Comparison of ENCODE assay signal across 16 cellular contexts in genomic region chr10:112052176-112052575, GRCh38.
DNase-seq lines count a peak whose midpoint lies in the region; ATAC-seq and TF ChIP-seq lines count a peak whose summit lies in the region.
"Had no signal": no experiment of that assay in that cellular context is flagged by ENCODE, and none has a peak within 500 bp of the region (broad histone marks: within the 10 kb centered on the region; RNA-seq: fewer than 3 reads in every experiment).

No MANE protein-coding gene starts in this region.

- H3K4me1 ChIP-seq in H9 (ENCODE audit: insufficient read depth, low read length): no peaks in the 10 kb centered on the region
- no peaks in the 10 kb centered on the region for H3K4me1 ChIP-seq in PC-3 (ENCODE audit: insufficient read depth, low read length)
- no peaks in the 10 kb centered on the region for H3K4me1 ChIP-seq in mesendoderm (ENCODE audit: control insufficient read depth, low read depth, low read length)
- H3K4me1 ChIP-seq in upper lobe of left lung: no peaks in the 10 kb centered on the region
- H3K4me1 ChIP-seq: Caco-2 had no signal

- no peaks in the 10 kb centered on the region for H3K9me2 ChIP-seq in PC-3 (replicated peaks; ENCODE audit: low read length)

- no peaks in the 10 kb centered on the region for H3F3A ChIP-seq in PC-3 (ENCODE audit: low read length, unreplicated experiment)

- H3K36me3 Mint-ChIP-seq in H9 (ENCODE audit: insufficient read depth in 1 of 3, low read depth in 3 of 3) (no peaks in the 10 kb centered on the region), glutamatergic neuron (ENCODE audit: unreplicated experiment) (no peaks in the 10 kb centered on the region)
- no peaks in the 10 kb centered on the region for H3K36me3 Mint-ChIP-seq in T-helper 2 cell treated with Interferon-gamma antibody and Interleukin-4, amounts not matched to agents 5 μg/mL and 100 μg/mL, for 36 hours (ENCODE audit: low read depth)
- H3K36me3 Mint-ChIP-seq: CD14-positive monocyte; CD8-positive, alpha-beta memory T cell had no signal

- no peak overlapping the region for H3K4me2 ChIP-seq in H9 (ENCODE audit: insufficient read depth, insufficient read length, low read length)
- no peak overlapping the region for H3K4me2 ChIP-seq in PC-3 (ENCODE audit: low read length)
- no peak overlapping the region for H3K4me2 ChIP-seq in mesendoderm (ENCODE audit: low read length)

- no peak overlapping the region for H3K4ac ChIP-seq in H9 (ENCODE audit: low read depth, low read length)
- H3K4ac ChIP-seq in mesendoderm (ENCODE audit: low read depth, low read length): no peak overlapping the region

- TF ChIP-seq EP300 in upper lobe of left lung (IDR thresholded peaks at IDR 0.05): no peak

- no peaks in the 10 kb centered on the region for H3K23me2 ChIP-seq in H9 (ENCODE audit: insufficient read length, low read depth, low read length, poor library complexity, severe bottlenecking)

- no peak overlapping the region for H2AFZ ChIP-seq in H9 (ENCODE audit: low read length)
- no peak overlapping the region for H2AFZ ChIP-seq in PC-3 (ENCODE audit: low read length)

- H3T11ph ChIP-seq in H9 (ENCODE audit: low read length): no peak overlapping the region

- no peaks in the 10 kb centered on the region; a peak in 1 of 4 replicates for H3K4me1 Mint-ChIP-seq in H9
- H3K4me1 Mint-ChIP-seq in glutamatergic neuron (ENCODE audit: low read depth, unreplicated experiment): no peaks in the 10 kb centered on the region
- H3K4me1 Mint-ChIP-seq in T-helper 2 cell treated with Interferon-gamma antibody and Interleukin-4, amounts not matched to agents 5 μg/mL and 100 μg/mL, for 36 hours (ENCODE audit: low read depth): no peaks in the 10 kb centered on the region
- H3K4me1 Mint-ChIP-seq: B cell; CD14-positive monocyte; CD8-positive, alpha-beta memory T cell had no signal

- H3K27me3 Mint-ChIP-seq in H9 (ENCODE audit: low read depth): 0 out of 2 replicates have a peak, but pooled peaks cover 2% of the 10 kb centered on the region
- H3K27me3 Mint-ChIP-seq in glutamatergic neuron (ENCODE audit: unreplicated experiment): peaks cover 2% of the 10 kb centered on the region
- no peaks in the 10 kb centered on the region for H3K27me3 Mint-ChIP-seq in T-helper 2 cell treated with Interferon-gamma antibody and Interleukin-4, amounts not matched to agents 5 μg/mL and 100 μg/mL, for 36 hours (ENCODE audit: low read depth)
- H3K27me3 Mint-ChIP-seq: B cell had no signal

- intact Hi-C loops in PC-3 (cut with micrococcal nuclease): no loop called here
- intact Hi-C loops in left ventricle myocardium superior (cut with micrococcal nuclease): no loop called here

- WGBS in H9 (ENCODE audit: extremely low coverage, insufficient read length, low lambda C conversion rate): no CpG with 5 or more reads among the region's 4 CpGs
- no CpG with 5 or more reads among the region's 4 CpGs for WGBS in mesendoderm (ENCODE audit: extremely low coverage, insufficient coverage, low lambda C conversion rate)
- WGBS in upper lobe of left lung, 2 donors: 83 to 86% methylated on average over 4 of the region's 4 CpGs

- H2BK120ac ChIP-seq in H9 (ENCODE audit: low read depth, low read length, poor library complexity, severe bottlenecking) (no peak overlapping the region), mesendoderm (ENCODE audit: low read depth, low read length) (no peak overlapping the region)

- H4K5ac ChIP-seq in H9 (ENCODE audit: insufficient read length, low read depth, low read length) (no peak overlapping the region), mesendoderm (ENCODE audit: low read length) (no peak overlapping the region)

- ATAC-seq in PC-3 (no peak), left ventricle myocardium superior (no peak), upper lobe of left lung (ENCODE audit: low FRiP score in 2 of 2) (no peak)
- ATAC-seq: HCT116 had no signal

- H3K9me3 Mint-ChIP-seq in H9 (no peaks in the 10 kb centered on the region; a peak in 1 of 5 replicates), glutamatergic neuron (ENCODE audit: unreplicated experiment) (no peaks in the 10 kb centered on the region)
- no peaks in the 10 kb centered on the region for H3K9me3 Mint-ChIP-seq in T-helper 2 cell treated with Interferon-gamma antibody and Interleukin-4, amounts not matched to agents 5 μg/mL and 100 μg/mL, for 36 hours
- H3K9me3 Mint-ChIP-seq: CD8-positive, alpha-beta memory T cell had no signal

- H2AK5ac ChIP-seq in H9 (ENCODE audit: insufficient read length, low read length): no peak overlapping the region
- no peak overlapping the region for H2AK5ac ChIP-seq in mesendoderm (ENCODE audit: low read length)

- H3K18ac ChIP-seq in H9 (ENCODE audit: insufficient read length, low read depth, low read length) (no peak overlapping the region), mesendoderm (ENCODE audit: low read length) (no peak overlapping the region)

- H3K27me3 ChIP-seq in H9 (ENCODE audit: insufficient read depth, low read length) (no peaks in the 10 kb centered on the region), PC-3 (ENCODE audit: low read length) (peaks cover 13% of the 10 kb centered on the region; the same call in 1 of the 2 replicates), mesendoderm (ENCODE audit: insufficient read depth, low read length, poor library complexity) (no peaks in the 10 kb centered on the region), upper lobe of left lung (no peaks in the 10 kb centered on the region)

- no peak overlapping the region for H2BK20ac ChIP-seq in H9 (ENCODE audit: low read depth, low read length, poor library complexity, severe bottlenecking)

- no peak overlapping the region for H3K23ac ChIP-seq in H9 (ENCODE audit: insufficient read length, low read depth, low read length)
- H3K23ac ChIP-seq in mesendoderm (ENCODE audit: low read length): no peak overlapping the region

- no TSS peak for BruUV-seq in PC-3 (replicated peaks; lab: Mats Ljungman, UMichigan)

- H4K91ac ChIP-seq in H9 (ENCODE audit: insufficient read length, low read depth, low read length): no peak overlapping the region

- peak; percentile 50 for DNase-seq in H9
- peak; percentile 35 for DNase-seq in PC-3
- peak; percentile 19 for DNase-seq in glutamatergic neuron
- peak; percentile 75 for DNase-seq in mesendoderm
- no peak for DNase-seq in left ventricle myocardium superior
- DNase-seq in T-helper 2 cell treated with Interferon-gamma antibody and Interleukin-4, amounts not matched to agents 5 μg/mL and 100 μg/mL, for 36 hours (ENCODE audit: low spot score): no peak
- DNase-seq in NCI-H524 treated with DMSO at 0.1 percent for 48 hours (lab: John Stamatoyannopoulos, UW): no peak
- DNase-seq in upper lobe of left lung: no peak
- DNase-seq: Caco-2; CD8-positive, alpha-beta memory T cell; DND-41; GF-D8 had no signal

- H3K4me3 ChIP-seq in PC-3 (ENCODE audit: low read length) (no peak overlapping the region), mesendoderm (ENCODE audit: low read length) (no peak overlapping the region), upper lobe of left lung (no peak overlapping the region)

- H3K9ac ChIP-seq in H9 (ENCODE audit: extremely low read depth, insufficient read length, low read length): no peak overlapping the region
- H3K9ac ChIP-seq in PC-3 (ENCODE audit: low read length): no peak overlapping the region
- no peak overlapping the region for H3K9ac ChIP-seq in mesendoderm (ENCODE audit: low read length)

- TF ChIP-seq CTCF in H9 (conservative IDR thresholded peaks at IDR 0.05): no peak
- TF ChIP-seq CTCF in PC-3 (conservative IDR thresholded peaks at IDR 0.05; ENCODE audit: low read depth, low read length): no peak
- TF ChIP-seq CTCF in glutamatergic neuron (IDR thresholded peaks at IDR 0.05; ENCODE audit: partially characterized antibody, unreplicated experiment): no peak
- TF ChIP-seq CTCF in upper lobe of left lung (IDR thresholded peaks at IDR 0.05): no peak

- H2BK12ac ChIP-seq in H9 (ENCODE audit: insufficient read length, low read depth, low read length): no peak overlapping the region

- H2BK15ac ChIP-seq in H9 (ENCODE audit: low read depth, low read length) (no peak overlapping the region), mesendoderm (replicated peaks; ENCODE audit: low read depth) (no peak overlapping the region)

- H3K9me3 ChIP-seq in H9 (ENCODE audit: control insufficient read depth, low read depth, low read length) (no peaks in the 10 kb centered on the region), PC-3 (ENCODE audit: low read length) (no peaks in the 10 kb centered on the region), upper lobe of left lung (no peaks in the 10 kb centered on the region)
- H3K9me3 ChIP-seq: Caco-2 had no signal

- H3K27ac Mint-ChIP-seq in H9: no peak overlapping the region
- H3K27ac Mint-ChIP-seq in glutamatergic neuron (ENCODE audit: unreplicated experiment): no peak overlapping the region
- no peak overlapping the region for H3K27ac Mint-ChIP-seq in T-helper 2 cell treated with Interferon-gamma antibody and Interleukin-4, amounts not matched to agents 5 μg/mL and 100 μg/mL, for 36 hours
- H3K27ac Mint-ChIP-seq: B cell; CD14-positive monocyte; CD8-positive, alpha-beta memory T cell had no signal

- H4K20me1 ChIP-seq in H9 (ENCODE audit: control insufficient read depth, insufficient read depth, insufficient read length) (no peaks in the 10 kb centered on the region), PC-3 (ENCODE audit: low read length) (no peaks in the 10 kb centered on the region)

- no peak overlapping the region for H3K56ac ChIP-seq in H9 (ENCODE audit: insufficient read length, low read depth, low read length)
- no peak overlapping the region for H3K56ac ChIP-seq in mesendoderm (ENCODE audit: low read length)

- H4K8ac ChIP-seq in H9 (replicated peaks; ENCODE audit: insufficient read length, low read depth, low read length): no peak overlapping the region
- H4K8ac ChIP-seq in mesendoderm (ENCODE audit: low read depth, low read length): no peak overlapping the region

- TF ChIP-seq POLR2A in upper lobe of left lung (IDR thresholded peaks at IDR 0.05): no peak

- CTCF ChIA-PET in PC-3 (lab: Charles Lee): no interaction called here

- no peak overlapping the region for H2BK5ac ChIP-seq in H9 (ENCODE audit: insufficient read length, low read length)
- no peak overlapping the region for H2BK5ac ChIP-seq in mesendoderm (ENCODE audit: low read length)

- H3K79me2 ChIP-seq in H9 (ENCODE audit: insufficient read depth, low read length) (no peaks in the 10 kb centered on the region), PC-3 (ENCODE audit: low read length) (no peaks in the 10 kb centered on the region), mesendoderm (ENCODE audit: control insufficient read depth, insufficient read depth, low read length) (no peaks in the 10 kb centered on the region)

- H3K4me3 Mint-ChIP-seq in H9 (no peak overlapping the region), glutamatergic neuron (ENCODE audit: unreplicated experiment) (no peak overlapping the region)
- no peak overlapping the region for H3K4me3 Mint-ChIP-seq in T-helper 2 cell treated with Interferon-gamma antibody and Interleukin-4, amounts not matched to agents 5 μg/mL and 100 μg/mL, for 36 hours
- H3K4me3 Mint-ChIP-seq: B cell; CD14-positive monocyte; CD8-positive, alpha-beta memory T cell had no signal

- H3K79me1 ChIP-seq in H9 (ENCODE audit: insufficient read depth, low read depth, low read length, poor library complexity, severe bottlenecking) (no peaks in the 10 kb centered on the region), mesendoderm (ENCODE audit: low read length) (no peaks in the 10 kb centered on the region)

- H3K14ac ChIP-seq in H9 (ENCODE audit: insufficient read depth, low read length): no peak overlapping the region

- H3K27ac ChIP-seq in H9 (ENCODE audit: insufficient read length, low read depth, low read length): no peak overlapping the region
- H3K27ac ChIP-seq in PC-3 (ENCODE audit: low read length): no peak overlapping the region
- H3K27ac ChIP-seq in mesendoderm (ENCODE audit: low read depth, low read length): no peak overlapping the region
- H3K27ac ChIP-seq in upper lobe of left lung: no peak overlapping the region
- H3K27ac ChIP-seq: HL-60 had no signal

- POLR2A ChIA-PET in PC-3 (lab: Charles Lee; ENCODE audit: unreplicated experiment): no interaction called here

- H3K36me3 ChIP-seq in PC-3 (ENCODE audit: low read depth, low read length) (no peaks in the 10 kb centered on the region), mesendoderm (ENCODE audit: control insufficient read depth, insufficient read depth, low read length) (no peaks in the 10 kb centered on the region), upper lobe of left lung (no peaks in the 10 kb centered on the region)

Comparison
In these comparisons a context has a peak if more than half of its experiments do, and no peak if none do; other contexts are left out.
1. DNase-seq: peak in H9 (single experiment), PC-3 (single experiment), glutamatergic neuron (single experiment) and mesendoderm (single experiment); none in left ventricle myocardium superior (single experiment), T-helper 2 cell treated with Interferon-gamma antibody and Interleukin-4, amounts not matched to agents 5 μg/mL and 100 μg/mL, for 36 hours (single experiment), NCI-H524 treated with DMSO at 0.1 percent for 48 hours (single experiment) and upper lobe of left lung (0 of 2).